In the genomic region with DNA sequence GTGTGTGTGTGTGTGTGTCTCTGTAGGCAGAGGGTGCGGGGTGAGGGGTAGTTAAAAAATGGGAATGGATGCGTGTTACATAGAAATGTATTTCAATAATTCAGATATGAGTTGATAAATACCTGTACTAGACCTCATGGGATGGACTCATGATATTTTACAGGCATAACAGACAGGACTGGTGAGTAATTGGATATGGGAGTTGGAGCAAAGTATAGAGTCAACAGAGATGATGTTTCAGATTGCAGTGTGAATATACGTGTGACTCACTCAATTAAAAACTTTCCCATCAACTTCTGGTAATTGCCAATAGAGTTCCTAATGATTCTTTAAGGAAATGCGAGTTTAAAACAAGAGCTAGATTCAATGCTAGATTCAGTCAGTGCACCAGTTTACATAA, we compare ENCODE assay signal across 10 cellular contexts.
"Had no signal": no experiment of that assay in that cellular context is flagged by ENCODE, and none has a peak within 500 bp of the region (broad histone marks: within the 10 kb centered on the region; RNA-seq: fewer than 3 reads in every experiment).

No MANE protein-coding gene starts in this region.

- H3K4me3 ChIP-seq: hepatocyte had no signal

- H3K27me3 ChIP-seq: hepatocyte had no signal

- H3K79me2 ChIP-seq: hepatocyte, parathyroid adenoma had no signal

- H2AFZ ChIP-seq: hepatocyte, parathyroid adenoma had no signal

- H3K27ac ChIP-seq: hepatocyte, parathyroid adenoma had no signal

- H3K4me1 ChIP-seq: parathyroid adenoma had no signal

- DNase-seq: activated CD4-positive, alpha-beta memory T cell treated with anti-CD3 and anti-CD28 coated beads for 36 hours; activated gamma-delta T cell; activated naive CD8-positive, alpha-beta T cell treated with anti-CD3 and anti-CD28 coated beads for 36 hours; activated T-cell treated with anti-CD3 and anti-CD28 coated beads, Interleukin-2, amount 50 U/mL, for 48 hours; anterior cingulate cortex; kidney glomerular epithelial cell; T1000 had no signal

- FAIRE-seq: urothelium cell line had no signal
